Comparison of ENCODE assay signal across 19 cellular contexts in genomic region chr6:111809264-111809663, GRCh38.
DNase-seq lines count a peak whose midpoint lies in the region; ATAC-seq and TF ChIP-seq lines count a peak whose summit lies in the region.
"Had no signal": no experiment of that assay in that cellular context is flagged by ENCODE, and none has a peak within 500 bp of the region (broad histone marks: within the 10 kb centered on the region; RNA-seq: fewer than 3 reads in every experiment).

No MANE protein-coding gene starts in this region.

- ATAC-seq in activated T-cell treated with anti-CD3 and anti-CD28 coated beads, Interleukin-2, amount 50 U/mL, for 72 hours (replicated peaks in 1 of 2), result no peak
- ATAC-seq: gastrocnemius medialis, left lobe of liver, sciatic nerve had no signal

- H3K36me3 Mint-ChIP-seq in activated T-cell treated with anti-CD3 and anti-CD28 coated beads, Interleukin-2, amount 50 U/mL, for 72 hours (ENCODE audit: insufficient read depth in 2 of 2), result peaks cover 5 to 29% of the 10 kb centered on the region in 2 donors
- H3K36me3 Mint-ChIP-seq in activated naive CD8-positive, alpha-beta T cell, result peaks cover 34% of the 10 kb centered on the region

- no peaks in the 10 kb centered on the region for H3K27me3 Mint-ChIP-seq in activated T-cell treated with anti-CD3 and anti-CD28 coated beads, Interleukin-2, amount 50 U/mL, for 72 hours (ENCODE audit: low read depth)
- H3K27me3 Mint-ChIP-seq in activated naive CD8-positive, alpha-beta T cell, result no peaks in the 10 kb centered on the region

- intact Hi-C loops in prostate gland (cut with DNase I) (no loop called here), ovary (cut with DNase I) (no loop called here)

- H2AFZ ChIP-seq in osteoblast (ENCODE audit: low read length), result no peak overlapping the region
- H2AFZ ChIP-seq: PC-9 had no signal

- H3K4me2 ChIP-seq in osteoblast (ENCODE audit: insufficient read depth, low read length), result no peak overlapping the region
- H3K4me2 ChIP-seq: PC-9 had no signal

- H3K9me3 Mint-ChIP-seq in activated T-cell treated with anti-CD3 and anti-CD28 coated beads, Interleukin-2, amount 50 U/mL, for 72 hours, result no peaks in the 10 kb centered on the region
- H3K9me3 Mint-ChIP-seq in activated naive CD8-positive, alpha-beta T cell (ENCODE audit: low read depth), result no peaks in the 10 kb centered on the region
- H3K9me3 Mint-ChIP-seq: activated T-helper 1 cell treated with anti-CD3 and anti-CD28 coated beads, Interleukin-12 subunit alpha, Interleukin-12 subunit beta, Interleukin-2, Interleukin-4 antibody, amounts not matched to agents 30 ng/mL and 10 ng/mL and 1 ng/mL, durations not matched to agents 14 hours and 24 hours and 36 hours had no signal

- peak overlapping the region; percentile 59 for H3K27ac Mint-ChIP-seq in activated T-cell treated with anti-CD3 and anti-CD28 coated beads, Interleukin-2, amount 50 U/mL, for 72 hours
- peak overlapping the region; percentile 99 for H3K27ac Mint-ChIP-seq in activated naive CD8-positive, alpha-beta T cell

- TF ChIP-seq CTCF in osteoblast (IDR thresholded peaks at IDR 0.05; ENCODE audit: extremely low read depth, low read depth, low read length), result no peak
- TF ChIP-seq CTCF in prostate gland (IDR thresholded peaks at IDR 0.05), result no peak
- no peak for TF ChIP-seq CTCF in ovary (IDR thresholded peaks at IDR 0.05)

- 98% methylated on average over 5 of the region's 5 CpGs for WGBS in prostate gland
- WGBS in ovary, 3 donors, result 85 to 96% (median 95%) methylated on average over 5 of the region's 5 CpGs

- H3K4me1 ChIP-seq in osteoblast (ENCODE audit: insufficient read depth, low read length) (peaks cover 56% of the 10 kb centered on the region), prostate gland (replicated peaks) (no peaks in the 10 kb centered on the region), ovary (ENCODE audit: insufficient read depth) (peaks cover 4% of the 10 kb centered on the region)

- H3K27ac ChIP-seq in osteoblast (ENCODE audit: low read depth, low read length) (peak overlapping the region; percentile 15), prostate gland (no peak overlapping the region), ovary (no peak overlapping the region)
- H3K27ac ChIP-seq: gastrocnemius medialis, PC-9, SK-N-MC had no signal

- H3K4me1 Mint-ChIP-seq in activated T-cell treated with anti-CD3 and anti-CD28 coated beads, Interleukin-2, amount 50 U/mL, for 72 hours (ENCODE audit: low read depth), result peaks cover 100% of the 10 kb centered on the region
- peaks cover 96% of the 10 kb centered on the region for H3K4me1 Mint-ChIP-seq in activated naive CD8-positive, alpha-beta T cell (ENCODE audit: low read depth)

- peak overlapping the region in 1 of 2 donors; percentile 6 for H3K4me3 Mint-ChIP-seq in activated T-cell treated with anti-CD3 and anti-CD28 coated beads, Interleukin-2, amount 50 U/mL, for 72 hours
- H3K4me3 Mint-ChIP-seq in activated naive CD8-positive, alpha-beta T cell, result peak overlapping the region; percentile 1

- H3K36me3 ChIP-seq in osteoblast (ENCODE audit: insufficient read depth, low read length) (no peaks in the 10 kb centered on the region), prostate gland (no peaks in the 10 kb centered on the region), ovary (no peaks in the 10 kb centered on the region)
- H3K36me3 ChIP-seq: gastrocnemius medialis had no signal

- H3K27me3 ChIP-seq in osteoblast (ENCODE audit: insufficient read depth, low read length) (no peaks in the 10 kb centered on the region), prostate gland (replicated peaks; ENCODE audit: insufficient read depth) (no peaks in the 10 kb centered on the region), ovary (no peaks in the 10 kb centered on the region)
- H3K27me3 ChIP-seq: gastrocnemius medialis had no signal

- TF ChIP-seq EP300 in ovary (IDR thresholded peaks at IDR 0.05), result no peak

- no peak for TF ChIP-seq POLR2A in prostate gland (IDR thresholded peaks at IDR 0.05)
- no peak for TF ChIP-seq POLR2A in ovary (IDR thresholded peaks at IDR 0.05)

- H3K9me3 ChIP-seq in osteoblast (ENCODE audit: low read depth, low read length) (no peaks in the 10 kb centered on the region), prostate gland (no peaks in the 10 kb centered on the region), ovary (no peaks in the 10 kb centered on the region)
- H3K9me3 ChIP-seq: gastrocnemius medialis had no signal

- no peak for DNase-seq in activated T-cell treated with anti-CD3 and anti-CD28 coated beads, Interleukin-2, amount 50 U/mL, for 72 hours
- DNase-seq in activated T-cell treated with anti-CD3 and anti-CD28 coated beads, Interleukin-2, amount 50 U/mL, for 48 hours, result no peak
- DNase-seq in M059J (ENCODE audit: low read depth) (peak; percentile 67), osteoblast (ENCODE audit: insufficient read length, low spot score, missing footprints) (no peak), 8988T (no peak), prostate gland (ENCODE audit: low spot score) (no peak), ovary (no peak)
- DNase-seq: activated CD4-positive, alpha-beta T cell treated with anti-CD3 and anti-CD28 coated beads for 48 hours; gastrocnemius medialis; NCI-H2029; NCI-H526 treated with DMSO at 0.1 percent for 48 hours; occipital lobe; PC-9; stimulated activated CD4-positive, alpha-beta T cell treated with anti-CD3 and anti-CD28 coated beads, Interleukin-2, amount 100 ng/mL, for 24 hours had no signal

- peaks cover 61% of the 10 kb centered on the region for H3K79me2 ChIP-seq in osteoblast (ENCODE audit: insufficient read depth, low read length)

- H3K4me3 ChIP-seq in osteoblast (ENCODE audit: insufficient read depth, low read length) (no peak overlapping the region), prostate gland (no peak overlapping the region), ovary (no peak overlapping the region)
- H3K4me3 ChIP-seq: gastrocnemius medialis, PC-9, SK-N-MC had no signal

- no peaks in the 10 kb centered on the region for H4K20me1 ChIP-seq in osteoblast (ENCODE audit: insufficient read depth, low read length)
